1 cellular context compared by ENCODE assay signal in genomic region chr11:12485328-12485727, GRCh38.
TF ChIP-seq lines count a peak whose summit lies in the region.

No MANE protein-coding gene starts in this region.

TF ChIP-seq in K562, 482 proteins besides CTCF, POLR2A, EP300 and RAD21 (continued from another document):
- TF ChIP-seq MITF (IDR thresholded peaks at IDR 0.05), result no peak
